ENCODE assay signal across 21 cellular contexts in genomic region chr16:73183678-73184092, GRCh38.
DNase-seq lines count a peak whose midpoint lies in the region; ATAC-seq and TF ChIP-seq lines count a peak whose summit lies in the region.
"Had no signal": no experiment of that assay in that cellular context is flagged by ENCODE, and none has a peak within 500 bp of the region (broad histone marks: within the 10 kb centered on the region; RNA-seq: fewer than 3 reads in every experiment).

No MANE protein-coding gene starts in this region.

- H3K9me3 Mint-ChIP-seq in nephron progenitor cell: no peaks in the 10 kb centered on the region

- H3K4me3 ChIP-seq in choroid plexus epithelial cell (ENCODE audit: low read depth, low read length): no peak overlapping the region
- H3K4me3 ChIP-seq in cardiac muscle cell: no peak overlapping the region
- H3K4me3 ChIP-seq: thyroid gland had no signal

- no peak for ATAC-seq in GM18873 (IDR thresholded peaks at IDR 0.05; ENCODE audit: low FRiP score, unreplicated experiment)
- ATAC-seq in HG02870 (IDR thresholded peaks at IDR 0.05; ENCODE audit: unreplicated experiment): no peak
- ATAC-seq in GM18868 (IDR thresholded peaks at IDR 0.05; ENCODE audit: unreplicated experiment): no peak
- ATAC-seq: effector memory CD8-positive, alpha-beta T cell; foreskin keratinocyte had no signal

- H3K27me3 Mint-ChIP-seq in nephron progenitor cell (ENCODE audit: low read depth, poor library complexity): peaks cover 6% of the 10 kb centered on the region
- H3K27me3 Mint-ChIP-seq: effector memory CD8-positive, alpha-beta T cell had no signal

- no peaks in the 10 kb centered on the region for H3K36me3 ChIP-seq in cardiac muscle cell
- H3K36me3 ChIP-seq: thyroid gland had no signal

- H3K27me3 ChIP-seq in cardiac muscle cell: no peaks in the 10 kb centered on the region
- H3K27me3 ChIP-seq: foreskin keratinocyte, thyroid gland had no signal

- no peak overlapping the region for H3K27ac ChIP-seq in cardiac muscle cell
- H3K27ac ChIP-seq: foreskin keratinocyte, thyroid gland had no signal

- DNase-seq in EH (ENCODE audit: low read depth) (peak; percentile 49), choroid plexus epithelial cell (ENCODE audit: low read depth) (peak; percentile 39), cardiac muscle cell (ENCODE audit: low read depth in 1 of 2, low spot score in 1 of 2) (peak in 1 of 2 donors; percentile 84), nephron progenitor cell (no peak), NCI-H345 (lab: John Stamatoyannopoulos, UW) (no peak)
- DNase-seq: activated CD4-positive, alpha-beta T cell treated with anti-CD3 and anti-CD28 coated beads, Interleukin-2, amount 50 U/mL, for 4 hours; activated naive CD4-positive, alpha-beta T cell; anterior cingulate cortex; cerebellar nuclear complex; DND-41; effector memory CD8-positive, alpha-beta T cell; foreskin keratinocyte; NCI-H1092 treated with DMSO at 0.1 percent for 48 hours; NCI-H524 treated with DMSO at 0.1 percent for 48 hours; nucleus accumbens; SHP77; stimulated activated naive CD4-positive, alpha-beta T cell treated with Interleukin-2 at 50 U/mL for 16 hours; thyroid gland had no signal

- peak overlapping the region; percentile 71 for H3K27ac Mint-ChIP-seq in nephron progenitor cell
- H3K27ac Mint-ChIP-seq: effector memory CD8-positive, alpha-beta T cell had no signal

- H3K9me3 ChIP-seq in cardiac muscle cell (ENCODE audit: low read depth): no peaks in the 10 kb centered on the region
- H3K9me3 ChIP-seq: thyroid gland had no signal

- no peak overlapping the region for H3K4me3 Mint-ChIP-seq in nephron progenitor cell
- H3K4me3 Mint-ChIP-seq: effector memory CD8-positive, alpha-beta T cell had no signal

- TF ChIP-seq CTCF in choroid plexus epithelial cell (conservative IDR thresholded peaks at IDR 0.05; ENCODE audit: low read depth, low read length) (peak; percentile 33), cardiac muscle cell (IDR thresholded peaks at IDR 0.05; ENCODE audit: low read depth, low read length) (peak; percentile 40), nephron progenitor cell (IDR thresholded peaks at IDR 0.05) (no peak)

- H3K36me3 Mint-ChIP-seq in nephron progenitor cell (ENCODE audit: low read depth): no peaks in the 10 kb centered on the region

- H3K4me1 Mint-ChIP-seq in nephron progenitor cell: peaks cover 52% of the 10 kb centered on the region

- H3K4me1 ChIP-seq in cardiac muscle cell (ENCODE audit: low read depth): peaks cover 10% of the 10 kb centered on the region
- H3K4me1 ChIP-seq: foreskin keratinocyte, thyroid gland had no signal

Comparison
In these comparisons a context has a peak if more than half of its experiments do, and no peak if none do; other contexts are left out.
1. DNase-seq: peak in EH (single experiment) and choroid plexus epithelial cell (single experiment); none in nephron progenitor cell (single experiment) and NCI-H345 (single experiment).